ENCODE assay signal across 8 cellular contexts in genomic region chr18:9743200-9744016, GRCh38. TPM values are rescaled to one million over a fixed set of nuclear protein-coding genes. Genes with fewer than 3 reads are reported as not detected.
DNase-seq lines count a peak whose midpoint lies in the region; ATAC-seq and TF ChIP-seq lines count a peak whose summit lies in the region.

No MANE protein-coding gene starts in this region.

- POLR2A ChIA-PET in HCT116 (lab: Charles Lee): interaction anchor here (1.2 kb wide), 1 partner anchor 11 kb away, joined by 3 read pairs; no protein-coding TSS in a partner anchor

- no peak for TF ChIP-seq POLR2A in HCT116 (IDR thresholded peaks at IDR 0.05; ENCODE audit: borderline replicate concordance, extremely low read depth, insufficient read depth, insufficient read length)
- TF ChIP-seq POLR2A in sigmoid colon (IDR thresholded peaks at IDR 0.05): no peak

- RAD21 ChIA-PET in HCT116 (lab: Charles Lee; ENCODE audit: low non-redundant PET in 1 of 2, low total read pairs in 2 of 2, uncharacterized antibody in 2 of 2, unreplicated experiment in 2 of 2): interaction anchor here (0.6 to 0.9 kb wide), 2 partner anchors 12 to 174 kb away, joined by 3 to 4 read pairs; no protein-coding TSS in a partner anchor

- H3K27me3 ChIP-seq in HCT116 (ENCODE audit: insufficient read depth, low read length) (no peaks in the 10 kb centered on the region; the same call in 1 of the 2 replicates), sigmoid colon (no peaks in the 10 kb centered on the region)

- H3K9me3 ChIP-seq in HCT116 (ENCODE audit: control insufficient read depth in 1 of 2, insufficient read depth in 1 of 2, low read depth in 1 of 2, low read length in 2 of 2): no peaks in the 10 kb centered on the region
- no peaks in the 10 kb centered on the region for H3K9me3 ChIP-seq in sigmoid colon

- CTCF ChIA-PET in HCT116 (lab: Charles Lee): no interaction called here

- DNase-seq in HCT116 (ENCODE audit: low read depth, low spot score) (peak; percentile 96), SIG-M5 (lab: John Stamatoyannopoulos, UW) (peak; percentile 73), fibroblast of pulmonary artery (ENCODE audit: low read depth) (peak; percentile 91), sigmoid colon (no peak)
- no peak for DNase-seq in activated CD4-positive, alpha-beta T cell treated with anti-CD3 and anti-CD28 coated beads for 1 hour

- TF ChIP-seq CTCF in HCT116 (IDR thresholded peaks at IDR 0.05 in 2 of 3, conservative IDR thresholded peaks at IDR 0.05 in 1 of 3; ENCODE audit: borderline replicate concordance in 1 of 3, insufficient read depth in 1 of 3, low read depth in 2 of 3, low read length in 2 of 3): no peak
- TF ChIP-seq CTCF in fibroblast of pulmonary artery (IDR thresholded peaks at IDR 0.05; ENCODE audit: low read length, missing control alignments): no peak
- no peak for TF ChIP-seq CTCF in sigmoid colon (IDR thresholded peaks at IDR 0.05)

- H3K4me3 ChIP-seq in HCT116 (replicated peaks in 1 of 2; ENCODE audit: low read depth in 1 of 2, low read length in 2 of 2): peak overlapping the region; percentile 16 to 22
- H3K4me3 ChIP-seq in fibroblast of pulmonary artery (replicated peaks; ENCODE audit: low read depth, low read length): no peak overlapping the region
- peak overlapping the region in 1 of 4 donors; percentile 10 for H3K4me3 ChIP-seq in sigmoid colon

- H3K4me2 ChIP-seq in HCT116 (ENCODE audit: low read length): peak overlapping the region; percentile 75

- no peaks in the 10 kb centered on the region for H3K36me3 ChIP-seq in HCT116 (ENCODE audit: control insufficient read depth in 1 of 2, insufficient read depth in 2 of 2, low read length in 2 of 2)
- H3K36me3 ChIP-seq in sigmoid colon: no peaks in the 10 kb centered on the region

- H3K79me2 ChIP-seq in HCT116 (ENCODE audit: insufficient read depth, low read length): no peaks in the 10 kb centered on the region

- no peak for TF ChIP-seq RAD21 in HCT116 (IDR thresholded peaks at IDR 0.05; ENCODE audit: low read depth)

- peak; percentile 86 for ATAC-seq in HCT116
- no peak for ATAC-seq in GM19397 (IDR thresholded peaks at IDR 0.05; ENCODE audit: unreplicated experiment)
- ATAC-seq in GM18907 (IDR thresholded peaks at IDR 0.05; ENCODE audit: unreplicated experiment): no peak
- ATAC-seq in HG03159 (IDR thresholded peaks at IDR 0.05; ENCODE audit: unreplicated experiment): no peak

- no peaks in the 10 kb centered on the region for H4K20me1 ChIP-seq in HCT116 (ENCODE audit: insufficient read depth)

- peak overlapping the region; percentile 49 for H3K27ac ChIP-seq in HCT116 (ENCODE audit: low read depth, low read length)
- peak overlapping the region in 3 of 4 donors; percentile 43 to 57 (median 43) for H3K27ac ChIP-seq in sigmoid colon

- H3K9me2 ChIP-seq in HCT116 (ENCODE audit: insufficient read depth): no peaks in the 10 kb centered on the region

- intact Hi-C loops in HCT116 (cut with micrococcal nuclease): no loop called here
- intact Hi-C loops in sigmoid colon (cut with DNase I): no loop called here

- H3K9ac ChIP-seq in HCT116 (ENCODE audit: low read length): peak overlapping the region; percentile 57

- BruUV-seq in HCT116 (replicated peaks; lab: Mats Ljungman, UMichigan): no TSS peak

- WGBS in sigmoid colon, 2 donors: 75 to 83% methylated on average over 11 of the region's 11 CpGs

- peaks cover 37 to 55% of the 10 kb centered on the region in 2 experiments for H3K4me1 ChIP-seq in HCT116 (ENCODE audit: control insufficient read depth in 1 of 2, insufficient read depth in 2 of 2, low read length in 2 of 2)
- peaks cover 0 to 39% (median 20%) of the 10 kb centered on the region in 4 donors for H3K4me1 ChIP-seq in sigmoid colon

- no peak for TF ChIP-seq EP300 in sigmoid colon (IDR thresholded peaks at IDR 0.05)

- no peak overlapping the region for H2AFZ ChIP-seq in HCT116 (ENCODE audit: low read depth, low read length, poor library complexity, severe bottlenecking)

TF ChIP-seq in HCT116, 20 proteins besides CTCF, POLR2A, EP300 and RAD21:
- TF ChIP-seq, protein P1, sequence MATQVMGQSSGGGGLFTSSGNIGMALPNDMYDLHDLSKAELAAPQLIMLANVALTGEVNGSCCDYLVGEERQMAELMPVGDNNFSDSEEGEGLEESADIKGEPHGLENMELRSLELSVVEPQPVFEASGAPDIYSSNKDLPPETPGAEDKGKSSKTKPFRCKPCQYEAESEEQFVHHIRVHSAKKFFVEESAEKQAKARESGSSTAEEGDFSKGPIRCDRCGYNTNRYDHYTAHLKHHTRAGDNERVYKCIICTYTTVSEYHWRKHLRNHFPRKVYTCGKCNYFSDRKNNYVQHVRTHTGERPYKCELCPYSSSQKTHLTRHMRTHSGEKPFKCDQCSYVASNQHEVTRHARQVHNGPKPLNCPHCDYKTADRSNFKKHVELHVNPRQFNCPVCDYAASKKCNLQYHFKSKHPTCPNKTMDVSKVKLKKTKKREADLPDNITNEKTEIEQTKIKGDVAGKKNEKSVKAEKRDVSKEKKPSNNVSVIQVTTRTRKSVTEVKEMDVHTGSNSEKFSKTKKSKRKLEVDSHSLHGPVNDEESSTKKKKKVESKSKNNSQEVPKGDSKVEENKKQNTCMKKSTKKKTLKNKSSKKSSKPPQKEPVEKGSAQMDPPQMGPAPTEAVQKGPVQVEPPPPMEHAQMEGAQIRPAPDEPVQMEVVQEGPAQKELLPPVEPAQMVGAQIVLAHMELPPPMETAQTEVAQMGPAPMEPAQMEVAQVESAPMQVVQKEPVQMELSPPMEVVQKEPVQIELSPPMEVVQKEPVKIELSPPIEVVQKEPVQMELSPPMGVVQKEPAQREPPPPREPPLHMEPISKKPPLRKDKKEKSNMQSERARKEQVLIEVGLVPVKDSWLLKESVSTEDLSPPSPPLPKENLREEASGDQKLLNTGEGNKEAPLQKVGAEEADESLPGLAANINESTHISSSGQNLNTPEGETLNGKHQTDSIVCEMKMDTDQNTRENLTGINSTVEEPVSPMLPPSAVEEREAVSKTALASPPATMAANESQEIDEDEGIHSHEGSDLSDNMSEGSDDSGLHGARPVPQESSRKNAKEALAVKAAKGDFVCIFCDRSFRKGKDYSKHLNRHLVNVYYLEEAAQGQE (IDR thresholded peaks at IDR 0.05; ENCODE audit: low read depth): no peak
- no peak for TF ChIP-seq FOSL1 (IDR thresholded peaks at IDR 0.05; ENCODE audit: low read depth)
- TF ChIP-seq, protein P2, sequence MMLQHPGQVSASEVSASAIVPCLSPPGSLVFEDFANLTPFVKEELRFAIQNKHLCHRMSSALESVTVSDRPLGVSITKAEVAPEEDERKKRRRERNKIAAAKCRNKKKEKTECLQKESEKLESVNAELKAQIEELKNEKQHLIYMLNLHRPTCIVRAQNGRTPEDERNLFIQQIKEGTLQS (IDR thresholded peaks at IDR 0.05): no peak
- TF ChIP-seq YY1 (IDR thresholded peaks at IDR 0.05; ENCODE audit: extremely low read depth, insufficient replicate concordance, low read depth, low read length): peak; percentile 85
- TF ChIP-seq TCF7L2 (IDR thresholded peaks at IDR 0.05; ENCODE audit: borderline replicate concordance, extremely low read depth, insufficient read depth, insufficient read length): peak; percentile 92
- peak; percentile 79 for TF ChIP-seq POLR2AphosphoS5 (IDR thresholded peaks at IDR 0.05; ENCODE audit: low read depth, low read length)
- TF ChIP-seq, protein P3, sequence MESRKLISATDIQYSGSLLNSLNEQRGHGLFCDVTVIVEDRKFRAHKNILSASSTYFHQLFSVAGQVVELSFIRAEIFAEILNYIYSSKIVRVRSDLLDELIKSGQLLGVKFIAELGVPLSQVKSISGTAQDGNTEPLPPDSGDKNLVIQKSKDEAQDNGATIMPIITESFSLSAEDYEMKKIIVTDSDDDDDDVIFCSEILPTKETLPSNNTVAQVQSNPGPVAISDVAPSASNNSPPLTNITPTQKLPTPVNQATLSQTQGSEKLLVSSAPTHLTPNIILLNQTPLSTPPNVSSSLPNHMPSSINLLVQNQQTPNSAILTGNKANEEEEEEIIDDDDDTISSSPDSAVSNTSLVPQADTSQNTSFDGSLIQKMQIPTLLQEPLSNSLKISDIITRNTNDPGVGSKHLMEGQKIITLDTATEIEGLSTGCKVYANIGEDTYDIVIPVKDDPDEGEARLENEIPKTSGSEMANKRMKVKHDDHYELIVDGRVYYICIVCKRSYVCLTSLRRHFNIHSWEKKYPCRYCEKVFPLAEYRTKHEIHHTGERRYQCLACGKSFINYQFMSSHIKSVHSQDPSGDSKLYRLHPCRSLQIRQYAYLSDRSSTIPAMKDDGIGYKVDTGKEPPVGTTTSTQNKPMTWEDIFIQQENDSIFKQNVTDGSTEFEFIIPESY (IDR thresholded peaks at IDR 0.05; ENCODE audit: extremely low read depth, insufficient replicate concordance, low read length): peak; percentile 60
- TF ChIP-seq EZH2 (IDR thresholded peaks at IDR 0.05): no peak

RNA-seq across cellular contexts. Expression of gene RAB31, which starts 35.3 kb away (rescaled TPM):
- total RNA-seq in HCT116 (2021; ENCODE audit: unreplicated experiment) (46.9 TPM), sigmoid colon (10 to 100 TPM; 52.0 to 74.6 (median 65.9) TPM)
- polyA plus RNA-seq in HCT116 (2012): 17.8 and 18.6 TPM in 2 replicates
- polyA plus RNA-seq in sigmoid colon: 10 to 100 TPM; 16.2 to 22.2 (median 21.8) TPM

Comparison
In these comparisons a context has a peak if more than half of its experiments do, and no peak if none do; other contexts are left out.
1. DNase-seq: peak in HCT116 (single experiment), SIG-M5 (single experiment) and fibroblast of pulmonary artery (single experiment); none in sigmoid colon (single experiment) and activated CD4-positive, alpha-beta T cell treated with anti-CD3 and anti-CD28 coated beads for 1 hour (single experiment).